17 cellular contexts compared by ENCODE assay signal in genomic region chr12:69925291-69925690, GRCh38.
DNase-seq lines count a peak whose midpoint lies in the region; ATAC-seq, FAIRE-seq and TF ChIP-seq lines count a peak whose summit lies in the region.
"Had no signal": no experiment of that assay in that cellular context is flagged by ENCODE, and none has a peak within 500 bp of the region (broad histone marks: within the 10 kb centered on the region; RNA-seq: fewer than 3 reads in every experiment).

No MANE protein-coding gene starts in this region.

- H3K79me2 ChIP-seq in Loucy (ENCODE audit: insufficient read depth, low read length): no peaks in the 10 kb centered on the region
- no peaks in the 10 kb centered on the region for H3K79me2 ChIP-seq in astrocyte (ENCODE audit: insufficient read depth, low read length)
- no peaks in the 10 kb centered on the region for H3K79me2 ChIP-seq in mesendoderm (ENCODE audit: control insufficient read depth, insufficient read depth, low read length)

- no peaks in the 10 kb centered on the region for H3K36me3 Mint-ChIP-seq in astrocyte (ENCODE audit: low read depth, unreplicated experiment)

- H3K79me1 ChIP-seq in mesendoderm (ENCODE audit: low read length): no peaks in the 10 kb centered on the region

- H3K36me3 ChIP-seq in Loucy (ENCODE audit: insufficient read depth, low read length) (no peaks in the 10 kb centered on the region), astrocyte (ENCODE audit: insufficient read depth, low read length) (no peaks in the 10 kb centered on the region), mesendoderm (ENCODE audit: control insufficient read depth, insufficient read depth, low read length) (no peaks in the 10 kb centered on the region)

- peak overlapping the region; percentile 60 for H3K4me3 Mint-ChIP-seq in astrocyte (ENCODE audit: unreplicated experiment)

- H2BK5ac ChIP-seq in mesendoderm (ENCODE audit: low read length): peak overlapping the region; percentile 40

- WGBS in mesendoderm (ENCODE audit: extremely low coverage, insufficient coverage, low lambda C conversion rate): no CpG with 5 or more reads among the region's 2 CpGs

- no peaks in the 10 kb centered on the region for H3K27me3 Mint-ChIP-seq in astrocyte (ENCODE audit: low read depth, unreplicated experiment)

- FAIRE-seq in astrocyte (lab: Jason Lieb, UNC): no peak
- FAIRE-seq: A204.1 had no signal

- no peaks in the 10 kb centered on the region for H4K20me1 ChIP-seq in Loucy (ENCODE audit: insufficient read depth, low read length, poor library complexity, severe bottlenecking)
- no peaks in the 10 kb centered on the region for H4K20me1 ChIP-seq in astrocyte (ENCODE audit: insufficient read depth, low read length)

- H2AK5ac ChIP-seq in mesendoderm (ENCODE audit: low read length): no peak overlapping the region

- H3K56ac ChIP-seq in mesendoderm (ENCODE audit: low read length): peak overlapping the region; percentile 1

- ATAC-seq in HG03097 (IDR thresholded peaks at IDR 0.05; ENCODE audit: low FRiP score, unreplicated experiment) (no peak), HG02852 (IDR thresholded peaks at IDR 0.05; ENCODE audit: unreplicated experiment) (no peak)

- H3K23ac ChIP-seq in mesendoderm (ENCODE audit: low read length): no peak overlapping the region

- H3K9me2 ChIP-seq in Loucy (replicated peaks; ENCODE audit: low read depth, low read length): no peaks in the 10 kb centered on the region

- no peaks in the 10 kb centered on the region for H3K27me3 ChIP-seq in Loucy (ENCODE audit: insufficient read depth, low read length, poor library complexity, severe bottlenecking)
- no peaks in the 10 kb centered on the region for H3K27me3 ChIP-seq in astrocyte (ENCODE audit: insufficient read depth, low read length)
- no peaks in the 10 kb centered on the region for H3K27me3 ChIP-seq in mesendoderm (ENCODE audit: insufficient read depth, low read length, poor library complexity)

- peaks cover 23% of the 10 kb centered on the region for H3K4me1 Mint-ChIP-seq in astrocyte (ENCODE audit: low read depth, unreplicated experiment)

- no peaks in the 10 kb centered on the region for H3K9me3 ChIP-seq in Loucy (ENCODE audit: insufficient read depth, low read depth, low read length)
- no peaks in the 10 kb centered on the region for H3K9me3 ChIP-seq in astrocyte (ENCODE audit: insufficient read depth, low read depth, low read length)

- no peaks in the 10 kb centered on the region; the same call in 1 of the 2 replicates for H3F3A ChIP-seq in Loucy (ENCODE audit: low read depth)

- TF ChIP-seq CTCF in Loucy (conservative IDR thresholded peaks at IDR 0.05; ENCODE audit: low read length) (no peak), astrocyte (IDR thresholded peaks at IDR 0.05; ENCODE audit: insufficient read depth, low read depth, low read length) (no peak)

- H3K18ac ChIP-seq in mesendoderm (ENCODE audit: low read length): peak overlapping the region; percentile 20

- H4K8ac ChIP-seq in mesendoderm (ENCODE audit: low read depth, low read length): no peak overlapping the region

- H3K27ac Mint-ChIP-seq in astrocyte (ENCODE audit: unreplicated experiment): no peak overlapping the region

- H3K4me1 ChIP-seq in Loucy (ENCODE audit: insufficient read depth, low read length, poor library complexity, severe bottlenecking) (peaks cover 67% of the 10 kb centered on the region), astrocyte (ENCODE audit: insufficient read depth, low read length) (no peaks in the 10 kb centered on the region), mesendoderm (ENCODE audit: control insufficient read depth, low read depth, low read length) (peaks cover 3% of the 10 kb centered on the region)

- peak overlapping the region; percentile 97 for H2BK15ac ChIP-seq in mesendoderm (replicated peaks; ENCODE audit: low read depth)

- H3K27ac ChIP-seq in astrocyte (ENCODE audit: low read depth, low read length) (no peak overlapping the region), mesendoderm (ENCODE audit: low read depth, low read length) (no peak overlapping the region)
- H3K27ac ChIP-seq: C4-2B had no signal

- no peak overlapping the region for H4K5ac ChIP-seq in mesendoderm (ENCODE audit: low read length)

- H3K4ac ChIP-seq in mesendoderm (ENCODE audit: low read depth, low read length): no peak overlapping the region

- DNase-seq in CMK (ENCODE audit: low read depth) (peak; percentile 21), astrocyte (ENCODE audit: low read depth) (no peak), mesendoderm (peak; percentile 68), SKM-1 treated with dmso at 0.1 percent for 144 hours (lab: John Stamatoyannopoulos, UW; ENCODE audit: unreplicated experiment) (no peak)
- DNase-seq: COR-L47, H7, NCI-H1048, NCI-H1436 treated with DMSO at 0.1 percent for 48 hours, NCI-H2081, NCI-H510A treated with DMSO at 0.1 percent for 48 hours, NCI-H82, SIG-M5 had no signal

- H2BK120ac ChIP-seq in mesendoderm (ENCODE audit: low read depth, low read length): peak overlapping the region; percentile 83

- no peaks in the 10 kb centered on the region for H3K9me3 Mint-ChIP-seq in astrocyte (ENCODE audit: unreplicated experiment)

- H3K9ac ChIP-seq in Loucy (ENCODE audit: low read depth, low read length, poor library complexity, severe bottlenecking) (peak overlapping the region; percentile 48), astrocyte (ENCODE audit: low read length) (no peak overlapping the region), mesendoderm (ENCODE audit: low read length) (no peak overlapping the region)

- peak overlapping the region; percentile 38; the same call in 1 of the 2 replicates for H2AFZ ChIP-seq in Loucy (ENCODE audit: low read length)
- H2AFZ ChIP-seq in astrocyte (ENCODE audit: low read depth, low read length): no peak overlapping the region

- H3K4me3 ChIP-seq in Loucy (ENCODE audit: low read length, poor library complexity, severe bottlenecking) (peak overlapping the region; percentile 14), astrocyte (ENCODE audit: insufficient read depth, low read depth, low read length) (no peak overlapping the region), mesendoderm (ENCODE audit: low read length) (no peak overlapping the region)

- H3K4me2 ChIP-seq in Loucy (ENCODE audit: low read depth, low read length, poor library complexity, severe bottlenecking) (peak overlapping the region; percentile 53), astrocyte (ENCODE audit: low read length) (no peak overlapping the region), mesendoderm (ENCODE audit: low read length) (no peak overlapping the region)

Comparison
In these comparisons a context has a peak if more than half of its experiments do, and no peak if none do; other contexts are left out.
1. DNase-seq: peak in CMK (single experiment) and mesendoderm (single experiment); none in astrocyte (single experiment) and SKM-1 treated with dmso at 0.1 percent for 144 hours (single experiment).